18 cellular contexts compared by ENCODE assay signal in the genomic region with DNA sequence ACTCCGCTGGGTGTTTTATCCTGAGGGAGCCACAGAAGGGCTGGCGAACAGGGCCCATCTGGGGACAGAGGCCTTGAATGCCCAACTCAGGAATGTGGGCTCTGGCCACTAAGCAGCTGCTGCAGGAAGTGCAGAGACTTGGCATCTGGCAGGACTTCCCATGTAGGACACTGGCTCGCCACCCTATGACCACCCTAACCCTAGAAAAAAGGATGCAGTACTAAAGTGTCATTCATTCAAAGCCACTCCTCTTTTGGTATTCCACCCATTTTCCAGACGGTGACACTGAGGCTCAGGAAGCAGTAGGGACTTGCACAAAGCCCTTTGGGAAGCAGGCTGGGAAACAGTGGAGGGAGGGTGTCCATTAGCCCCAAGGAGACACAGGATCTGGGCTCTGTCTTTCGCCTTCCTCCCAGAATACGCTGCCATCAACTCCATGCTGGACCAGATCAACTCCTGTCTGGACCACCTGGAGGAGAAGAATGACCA. TPM values are rescaled to one million over a fixed set of nuclear protein-coding genes. Genes with fewer than 3 reads are reported as not detected.
DNase-seq lines count a peak whose midpoint lies in the region; ATAC-seq, FAIRE-seq and TF ChIP-seq lines count a peak whose summit lies in the region.
"Had no signal": no experiment of that assay in that cellular context is flagged by ENCODE, and none has a peak within 500 bp of the region (broad histone marks: within the 10 kb centered on the region; RNA-seq: fewer than 3 reads in every experiment).

No MANE protein-coding gene starts in this region.

- no peaks in the 10 kb centered on the region for H3K79me2 ChIP-seq in HepG2 (ENCODE audit: insufficient read depth, low read length)
- no peaks in the 10 kb centered on the region for H3K79me2 ChIP-seq in mesendoderm (ENCODE audit: control insufficient read depth, insufficient read depth, low read length)

- TF ChIP-seq CTCF in HepG2 (CRISPR knock-in tag; IDR thresholded peaks at IDR 0.05) (no peak), right lobe of liver (IDR thresholded peaks at IDR 0.05) (no peak), type B pancreatic cell (conservative IDR thresholded peaks at IDR 0.05) (no peak)

- 94% methylated on average over 2 of the region's 6 CpGs for WGBS in HepG2 (ENCODE audit: low lambda C conversion rate)
- 100% methylated on average over 1 of the region's 6 CpGs for WGBS in right lobe of liver (ENCODE audit: insufficient coverage, low coverage, low lambda C conversion rate, missing lambda C conversion rate)
- WGBS in mesendoderm (ENCODE audit: extremely low coverage, insufficient coverage, low lambda C conversion rate) = no CpG with 5 or more reads among the region's 6 CpGs

- H3K4me1 Mint-ChIP-seq in type B pancreatic cell (ENCODE audit: unreplicated experiment) = peaks cover 11% of the 10 kb centered on the region

- TF ChIP-seq RAD21 in HepG2 (CRISPR knock-in tag; IDR thresholded peaks at IDR 0.05) = no peak

- in situ Hi-C loops in HepG2 (cut with HindIII; ENCODE audit: extremely low pct_ligation_motif_present, low pct_unique_long_range_greater_than_20kb) = no loop called here

- H3K4me2 ChIP-seq in HepG2 (ENCODE audit: low read depth, low read length) = no peak overlapping the region
- H3K4me2 ChIP-seq in mesendoderm (ENCODE audit: low read length) = no peak overlapping the region
- H3K4me2 ChIP-seq: A549, KMS-11 had no signal

- H3K36me3 ChIP-seq in HepG2 (replicated peaks in 1 of 2; ENCODE audit: control insufficient read depth in 1 of 2, insufficient read depth in 2 of 2, low read length in 2 of 2) (peaks cover 9 to 43% of the 10 kb centered on the region in 2 experiments; a peak in 4 of 5 replicates), right lobe of liver (peaks cover 0 to 15% (median 3%) of the 10 kb centered on the region in 4 donors), mesendoderm (ENCODE audit: control insufficient read depth, insufficient read depth, low read length) (peaks cover 11% of the 10 kb centered on the region)

- H4K5ac ChIP-seq in mesendoderm (ENCODE audit: low read length) = no peak overlapping the region

- H3K27me3 Mint-ChIP-seq in type B pancreatic cell = no peaks in the 10 kb centered on the region

- H3K4me3 ChIP-seq in HepG2 (replicated peaks in 1 of 3; ENCODE audit: insufficient read depth in 1 of 3, low read depth in 2 of 3, low read length in 3 of 3) (no peak overlapping the region), right lobe of liver (no peak overlapping the region), mesendoderm (ENCODE audit: low read length) (no peak overlapping the region)
- H3K4me3 ChIP-seq: A549; BLaER1 treated with 17β-estradiol and CSF1 and Interleukin-3, amounts not matched to agents 10 nM and 100 nM had no signal

- H3K9ac ChIP-seq in HepG2 (ENCODE audit: insufficient read depth, low read depth, low read length) (no peak overlapping the region), mesendoderm (ENCODE audit: low read length) (no peak overlapping the region)
- H3K9ac ChIP-seq: KMS-11 had no signal

- H2BK120ac ChIP-seq in mesendoderm (ENCODE audit: low read depth, low read length) = no peak overlapping the region

- no peak overlapping the region for H3K27ac ChIP-seq in HepG2 (ENCODE audit: extremely low read length, insufficient read depth, low read length)
- no peak overlapping the region for H3K27ac ChIP-seq in right lobe of liver
- H3K27ac ChIP-seq in mesendoderm (ENCODE audit: low read depth, low read length) = no peak overlapping the region
- H3K27ac ChIP-seq: A549, KMS-11 had no signal

- TF ChIP-seq POLR2A in HepG2 (IDR thresholded peaks at IDR 0.05; ENCODE audit: insufficient read depth in 1 of 2, low read depth in 2 of 2, low read length in 2 of 2) = no peak
- TF ChIP-seq POLR2A in right lobe of liver (IDR thresholded peaks at IDR 0.05) = no peak

- no peak for DNase-seq in HepG2 (ENCODE audit: low spot score)
- DNase-seq in right lobe of liver = no peak
- peak; percentile 19 for DNase-seq in mesendoderm
- DNase-seq in type B pancreatic cell (ENCODE audit: extremely low spot score, unreplicated experiment) = no peak
- DNase-seq in stimulated activated CD4-positive, alpha-beta T cell treated with anti-CD3 and anti-CD28 coated beads, Interleukin-4, amount 100 ng/mL, for 1 hour = no peak
- DNase-seq in DMS 273 treated with DMSO at 0.1 percent for 48 hours (lab: John Stamatoyannopoulos, UW) = no peak
- DNase-seq: DMS153, NCI-H1048, NCI-H2081 treated with DMSO at 0.1 percent for 48 hours, NCI-H510A, NCI-H82, PC-3 had no signal

- no peak overlapping the region for H3K18ac ChIP-seq in mesendoderm (ENCODE audit: low read length)

- H3K79me1 ChIP-seq in mesendoderm (ENCODE audit: low read length) = no peaks in the 10 kb centered on the region

- no peak for TF ChIP-seq EP300 in HepG2 (IDR thresholded peaks at IDR 0.05; ENCODE audit: low read depth in 2 of 2, low read length in 2 of 2)
- no peak for TF ChIP-seq EP300 in HepG2 (CRISPR knock-in tag; IDR thresholded peaks at IDR 0.05; ENCODE audit: borderline replicate concordance)

- BruUV-seq in HepG2 (replicated peaks; lab: Mats Ljungman, UMichigan) = no TSS peak

- no peaks in the 10 kb centered on the region for H3K9me3 Mint-ChIP-seq in type B pancreatic cell

- H3K36me3 Mint-ChIP-seq in type B pancreatic cell = peaks cover 11% of the 10 kb centered on the region

- no peak overlapping the region for H3K23ac ChIP-seq in mesendoderm (ENCODE audit: low read length)

- no peak overlapping the region for H2AK5ac ChIP-seq in mesendoderm (ENCODE audit: low read length)

- H3K56ac ChIP-seq in mesendoderm (ENCODE audit: low read length) = no peak overlapping the region

- no peak overlapping the region for H2AFZ ChIP-seq in HepG2 (ENCODE audit: low read length)

- CTCF ChIA-PET in HepG2 (lab: Yijun Ruan, JAX; ENCODE audit: low intra/inter-chr PET ratio, low total read pairs) = no interaction called here

- no peak overlapping the region for H3K4ac ChIP-seq in mesendoderm (ENCODE audit: low read depth, low read length)

- no peak overlapping the region for H4K8ac ChIP-seq in mesendoderm (ENCODE audit: low read depth, low read length)

- FAIRE-seq in HepG2 (lab: Jason Lieb, UNC) = no peak
- FAIRE-seq: A549, GM19239, H1 had no signal

- peak overlapping the region; percentile 54 for H3K4me3 Mint-ChIP-seq in type B pancreatic cell

- intact Hi-C loops in HepG2 (cut with micrococcal nuclease; ENCODE audit: unreplicated experiment) (no loop called here), right lobe of liver (cut with DNase I) (no loop called here)

- H2BK15ac ChIP-seq in mesendoderm (replicated peaks; ENCODE audit: low read depth) = no peak overlapping the region

- H3K27me3 ChIP-seq in HepG2 (ENCODE audit: control insufficient read depth in 1 of 2, insufficient read depth in 2 of 2, low read length in 2 of 2) (no peaks in the 10 kb centered on the region), right lobe of liver (no peaks in the 10 kb centered on the region), mesendoderm (ENCODE audit: insufficient read depth, low read length, poor library complexity) (no peaks in the 10 kb centered on the region)
- H3K27me3 ChIP-seq: BLaER1 treated with 17β-estradiol and CSF1 and Interleukin-3, amounts not matched to agents 10 nM and 100 nM had no signal

- H3K4me1 ChIP-seq in HepG2 (ENCODE audit: insufficient read depth, low read length) (peaks cover 16% of the 10 kb centered on the region), right lobe of liver (peaks cover 0 to 5% (median 0%) of the 10 kb centered on the region in 4 donors), mesendoderm (ENCODE audit: control insufficient read depth, low read depth, low read length) (no peaks in the 10 kb centered on the region)

- no peaks in the 10 kb centered on the region for H4K20me1 ChIP-seq in HepG2 (ENCODE audit: insufficient read depth, low read length)

- H3K27ac Mint-ChIP-seq in type B pancreatic cell = peak overlapping the region; percentile 39

- POLR2A ChIA-PET in HepG2 (lab: Yijun Ruan, JAX) = no interaction called here

- ATAC-seq in HepG2 = no peak
- no peak for ATAC-seq in right lobe of liver
- ATAC-seq: A549, PC-3 had no signal

- no peaks in the 10 kb centered on the region for H3K9me3 ChIP-seq in HepG2 (ENCODE audit: low read length)
- H3K9me3 ChIP-seq in right lobe of liver = no peaks in the 10 kb centered on the region
- H3K9me3 ChIP-seq: A549; BLaER1 treated with 17β-estradiol and CSF1 and Interleukin-3, amounts not matched to agents 10 nM and 100 nM had no signal

- no peak overlapping the region for H2BK5ac ChIP-seq in mesendoderm (ENCODE audit: low read length)

RNA-seq across cellular contexts. Expression of gene BBLN, which starts 3.0 kb away (rescaled TPM):
- total RNA-seq in HepG2 (2016; rRNA removed; fragmentation: Illumina TruSeq; extraction: Trizol) (22.2 and 33.1 TPM in 2 replicates), right lobe of liver (100 to 1,000 TPM in 2 of 6 experiments, 10 to 100 TPM in 4; 13.5 to 192 (median 17.7) TPM), type B pancreatic cell (ENCODE audit: low replicate concordance) (108 and 150 TPM in 2 replicates)
- total RNA-seq in HepG2 (2016; cell fraction: cytosol; rRNA removed; fragmentation: Illumina TruSeq; extraction: Trizol; ENCODE audit: low read depth) = 146 and 177 TPM in 2 replicates
- total RNA-seq in HepG2 (2016; cell fraction: insoluble cytoplasmic fraction; rRNA removed; fragmentation: Illumina TruSeq; extraction: Trizol) = 17.4 and 30.2 TPM in 2 replicates
- 86.9 and 114 TPM in 2 replicates for total RNA-seq in HepG2 (2016; cell fraction: membrane; rRNA removed; fragmentation: Illumina TruSeq; extraction: Trizol)
- total RNA-seq in HepG2 (2016; cell fraction: nucleus; rRNA removed; fragmentation: Illumina TruSeq; extraction: Trizol) = 11.7 and 11.9 TPM in 2 replicates
- 27.6 and 29.5 TPM in 2 replicates for polyA plus RNA-seq in HepG2 (2011; rRNA removed)
- 25.8 and 50.8 TPM in 2 replicates for polyA plus RNA-seq in HepG2 (2011; cell fraction: cytosol; rRNA removed)
- 19.2 and 22.8 TPM in 2 replicates for polyA plus RNA-seq in HepG2 (2011; cell fraction: nucleus; rRNA removed)
- 13.4 and 25.7 TPM in 2 replicates for polyA plus RNA-seq in HepG2 (2012)
- polyA plus RNA-seq in HepG2 (2016; cell fraction: cytosol; fragmentation: Illumina TruSeq; extraction: Trizol; ENCODE audit: low read depth) = 235 and 253 TPM in 2 replicates
- 19.0 and 25.9 TPM in 2 replicates for polyA plus RNA-seq in HepG2 (2016; cell fraction: insoluble cytoplasmic fraction; fragmentation: Illumina TruSeq; extraction: Trizol; ENCODE audit: low read depth)
- 124 and 129 TPM in 2 replicates for polyA plus RNA-seq in HepG2 (2016; cell fraction: membrane; fragmentation: Illumina TruSeq; extraction: Trizol; ENCODE audit: low read depth)
- polyA plus RNA-seq in HepG2 (2016; cell fraction: nucleus; fragmentation: Illumina TruSeq; extraction: Trizol; ENCODE audit: insufficient read depth, low read depth) = 21.4 TPM in 2 replicates
- 17.1 and 32.9 TPM in 2 replicates for polyA minus RNA-seq in HepG2 (2011; rRNA and poly(A)+ RNA removed; ENCODE audit: low replicate concordance)
- polyA minus RNA-seq in HepG2 (2011; cell fraction: cytosol; rRNA and poly(A)+ RNA removed) = 13.6 and 21.6 TPM in 2 replicates
- polyA minus RNA-seq in HepG2 (2011; cell fraction: nucleus; rRNA and poly(A)+ RNA removed) = 4.8 and 7.1 TPM in 2 replicates
- polyA plus RNA-seq in mesendoderm (2013, experiment 1 of 2) = 55.7 TPM
- polyA plus RNA-seq in mesendoderm (2013, experiment 2 of 2) = 57.0 TPM

RNA-seq across cellular contexts. Expression of gene LCN2, which starts 13.8 kb away (rescaled TPM):
- total RNA-seq in HepG2 (2016; rRNA removed; fragmentation: Illumina TruSeq; extraction: Trizol) = 0.34 and 0.38 TPM in 2 replicates
- 0.40 TPM in 1 of 2 replicates, not detected in the other for total RNA-seq in HepG2 (2016; cell fraction: cytosol; rRNA removed; fragmentation: Illumina TruSeq; extraction: Trizol; ENCODE audit: low read depth)
- total RNA-seq in HepG2 (2016; cell fraction: insoluble cytoplasmic fraction; rRNA removed; fragmentation: Illumina TruSeq; extraction: Trizol) = 0.24 TPM in 1 of 2 replicates, not detected in the other
- 0.34 and 0.38 TPM in 2 replicates for total RNA-seq in HepG2 (2016; cell fraction: membrane; rRNA removed; fragmentation: Illumina TruSeq; extraction: Trizol)
- total RNA-seq in HepG2 (2016; cell fraction: nucleus; rRNA removed; fragmentation: Illumina TruSeq; extraction: Trizol) = not detected in 2 replicates
- 1.4 and 2.3 TPM in 2 replicates for polyA plus RNA-seq in HepG2 (2011; rRNA removed)
- polyA plus RNA-seq in HepG2 (2011; cell fraction: cytosol; rRNA removed) = 0.93 and 2.4 TPM in 2 replicates
- polyA plus RNA-seq in HepG2 (2011; cell fraction: nucleus; rRNA removed) = 4.4 and 6.2 TPM in 2 replicates
- polyA plus RNA-seq in HepG2 (2012) = 1.5 and 1.7 TPM in 2 replicates
- 0.69 and 0.92 TPM in 2 replicates for polyA plus RNA-seq in HepG2 (2016; cell fraction: cytosol; fragmentation: Illumina TruSeq; extraction: Trizol; ENCODE audit: low read depth)
- 0.71 and 0.76 TPM in 2 replicates for polyA plus RNA-seq in HepG2 (2016; cell fraction: insoluble cytoplasmic fraction; fragmentation: Illumina TruSeq; extraction: Trizol; ENCODE audit: low read depth)
- polyA plus RNA-seq in HepG2 (2016; cell fraction: membrane; fragmentation: Illumina TruSeq; extraction: Trizol; ENCODE audit: low read depth) = 0.49 and 0.63 TPM in 2 replicates
- 1.7 and 3.0 TPM in 2 replicates for polyA plus RNA-seq in HepG2 (2016; cell fraction: nucleus; fragmentation: Illumina TruSeq; extraction: Trizol; ENCODE audit: insufficient read depth, low read depth)
- 0.44 and 0.52 TPM in 2 replicates for polyA minus RNA-seq in HepG2 (2011; rRNA and poly(A)+ RNA removed; ENCODE audit: low replicate concordance)
- polyA minus RNA-seq in HepG2 (2011; cell fraction: cytosol; rRNA and poly(A)+ RNA removed) = 0.99 TPM in 1 of 2 replicates, not detected in the other
- polyA minus RNA-seq in HepG2 (2011; cell fraction: nucleus; rRNA and poly(A)+ RNA removed) = not detected in 2 replicates
- 10 to 100 TPM in 4 of 6 experiments, 1 to 10 TPM in 2; 2.7 to 81.8 (median 18.1) TPM for total RNA-seq in right lobe of liver
- polyA plus RNA-seq in mesendoderm (2013, experiment 1 of 2) = 0.58 TPM
- polyA plus RNA-seq in mesendoderm (2013, experiment 2 of 2) = 0.48 TPM
- total RNA-seq in type B pancreatic cell (ENCODE audit: low replicate concordance) = 10.7 and 12.4 TPM in 2 replicates
- total RNA-seq: SK-MEL-5 had no signal

RNA-seq across cellular contexts. Expression of gene CIZ1, which starts 28.3 kb away (rescaled TPM):
- total RNA-seq in HepG2 (2016; rRNA removed; fragmentation: Illumina TruSeq; extraction: Trizol) (25.8 and 30.6 TPM in 2 replicates), right lobe of liver (10 to 100 TPM; 15.9 to 33.5 (median 24.0) TPM), type B pancreatic cell (ENCODE audit: low replicate concordance) (141 and 186 TPM in 2 replicates)
- 36.1 and 38.7 TPM in 2 replicates for total RNA-seq in HepG2 (2016; cell fraction: cytosol; rRNA removed; fragmentation: Illumina TruSeq; extraction: Trizol; ENCODE audit: low read depth)
- total RNA-seq in HepG2 (2016; cell fraction: insoluble cytoplasmic fraction; rRNA removed; fragmentation: Illumina TruSeq; extraction: Trizol) = 18.6 and 29.5 TPM in 2 replicates
- total RNA-seq in HepG2 (2016; cell fraction: membrane; rRNA removed; fragmentation: Illumina TruSeq; extraction: Trizol) = 57.5 and 63.8 TPM in 2 replicates
- total RNA-seq in HepG2 (2016; cell fraction: nucleus; rRNA removed; fragmentation: Illumina TruSeq; extraction: Trizol) = 29.5 and 33.7 TPM in 2 replicates
- 50.3 and 54.7 TPM in 2 replicates for polyA plus RNA-seq in HepG2 (2011; rRNA removed)
- polyA plus RNA-seq in HepG2 (2011; cell fraction: cytosol; rRNA removed) = 20.5 and 28.3 TPM in 2 replicates
- 114 and 121 TPM in 2 replicates for polyA plus RNA-seq in HepG2 (2011; cell fraction: nucleus; rRNA removed)
- 52.9 and 73.1 TPM in 2 replicates for polyA plus RNA-seq in HepG2 (2012)
- polyA plus RNA-seq in HepG2 (2016; cell fraction: cytosol; fragmentation: Illumina TruSeq; extraction: Trizol; ENCODE audit: low read depth) = 70.7 and 77.7 TPM in 2 replicates
- 39.9 and 54.4 TPM in 2 replicates for polyA plus RNA-seq in HepG2 (2016; cell fraction: insoluble cytoplasmic fraction; fragmentation: Illumina TruSeq; extraction: Trizol; ENCODE audit: low read depth)
- 97.4 and 105 TPM in 2 replicates for polyA plus RNA-seq in HepG2 (2016; cell fraction: membrane; fragmentation: Illumina TruSeq; extraction: Trizol; ENCODE audit: low read depth)
- polyA plus RNA-seq in HepG2 (2016; cell fraction: nucleus; fragmentation: Illumina TruSeq; extraction: Trizol; ENCODE audit: insufficient read depth, low read depth) = 115 and 119 TPM in 2 replicates
- polyA minus RNA-seq in HepG2 (2011; rRNA and poly(A)+ RNA removed; ENCODE audit: low replicate concordance) = 51.1 and 193 TPM in 2 replicates
- polyA minus RNA-seq in HepG2 (2011; cell fraction: cytosol; rRNA and poly(A)+ RNA removed) = 20.0 and 26.1 TPM in 2 replicates
- polyA minus RNA-seq in HepG2 (2011; cell fraction: nucleus; rRNA and poly(A)+ RNA removed) = 18.0 and 23.8 TPM in 2 replicates
- 108 TPM for polyA plus RNA-seq in mesendoderm (2013, experiment 1 of 2)
- polyA plus RNA-seq in mesendoderm (2013, experiment 2 of 2) = 110 TPM

RNA-seq across cellular contexts. Expression of gene PTGES2, which starts 35.5 kb away (rescaled TPM):
- 68.5 and 79.8 TPM in 2 replicates for total RNA-seq in HepG2 (2016; rRNA removed; fragmentation: Illumina TruSeq; extraction: Trizol)
- total RNA-seq in HepG2 (2016; cell fraction: cytosol; rRNA removed; fragmentation: Illumina TruSeq; extraction: Trizol; ENCODE audit: low read depth) = 176 and 179 TPM in 2 replicates
- total RNA-seq in HepG2 (2016; cell fraction: insoluble cytoplasmic fraction; rRNA removed; fragmentation: Illumina TruSeq; extraction: Trizol) = 65.6 and 85.2 TPM in 2 replicates
- 80.3 and 84.6 TPM in 2 replicates for total RNA-seq in HepG2 (2016; cell fraction: membrane; rRNA removed; fragmentation: Illumina TruSeq; extraction: Trizol)
- total RNA-seq in HepG2 (2016; cell fraction: nucleus; rRNA removed; fragmentation: Illumina TruSeq; extraction: Trizol) = 40.6 and 44.2 TPM in 2 replicates
- polyA plus RNA-seq in HepG2 (2011; rRNA removed) = 63.7 and 67.2 TPM in 2 replicates
- polyA plus RNA-seq in HepG2 (2011; cell fraction: cytosol; rRNA removed) = 53.6 and 85.6 TPM in 2 replicates
- 128 and 148 TPM in 2 replicates for polyA plus RNA-seq in HepG2 (2011; cell fraction: nucleus; rRNA removed)
- polyA plus RNA-seq in HepG2 (2012) = 39.6 and 40.6 TPM in 2 replicates
- polyA plus RNA-seq in HepG2 (2016; cell fraction: cytosol; fragmentation: Illumina TruSeq; extraction: Trizol; ENCODE audit: low read depth) = 61.1 and 71.8 TPM in 2 replicates
- 67.8 and 88.5 TPM in 2 replicates for polyA plus RNA-seq in HepG2 (2016; cell fraction: insoluble cytoplasmic fraction; fragmentation: Illumina TruSeq; extraction: Trizol; ENCODE audit: low read depth)
- 68.9 and 78.2 TPM in 2 replicates for polyA plus RNA-seq in HepG2 (2016; cell fraction: membrane; fragmentation: Illumina TruSeq; extraction: Trizol; ENCODE audit: low read depth)
- 101 and 105 TPM in 2 replicates for polyA plus RNA-seq in HepG2 (2016; cell fraction: nucleus; fragmentation: Illumina TruSeq; extraction: Trizol; ENCODE audit: insufficient read depth, low read depth)
- 109 and 143 TPM in 2 replicates for polyA minus RNA-seq in HepG2 (2011; rRNA and poly(A)+ RNA removed; ENCODE audit: low replicate concordance)
- polyA minus RNA-seq in HepG2 (2011; cell fraction: cytosol; rRNA and poly(A)+ RNA removed) = 29.5 and 39.2 TPM in 2 replicates
- polyA minus RNA-seq in HepG2 (2011; cell fraction: nucleus; rRNA and poly(A)+ RNA removed) = 39.4 and 44.6 TPM in 2 replicates
- total RNA-seq in right lobe of liver = 10 to 100 TPM; 27.2 to 67.2 (median 30.5) TPM
- 52.1 TPM for polyA plus RNA-seq in mesendoderm (2013, experiment 1 of 2)
- polyA plus RNA-seq in mesendoderm (2013, experiment 2 of 2) = 53.5 TPM
- total RNA-seq in type B pancreatic cell (ENCODE audit: low replicate concordance) = 67.2 and 85.0 TPM in 2 replicates

RNA-seq across cellular contexts. Expression of gene DNM1, which starts 40.1 kb away (rescaled TPM):
- total RNA-seq in HepG2 (2016; rRNA removed; fragmentation: Illumina TruSeq; extraction: Trizol) = 0.13 and 0.15 TPM in 2 replicates
- 0.10 TPM in 1 of 2 replicates, not detected in the other for total RNA-seq in HepG2 (2016; cell fraction: cytosol; rRNA removed; fragmentation: Illumina TruSeq; extraction: Trizol; ENCODE audit: low read depth)
- 0.15 TPM in 1 of 2 replicates, not detected in the other for total RNA-seq in HepG2 (2016; cell fraction: insoluble cytoplasmic fraction; rRNA removed; fragmentation: Illumina TruSeq; extraction: Trizol)
- 0.21 TPM in 1 of 2 replicates, not detected in the other for total RNA-seq in HepG2 (2016; cell fraction: membrane; rRNA removed; fragmentation: Illumina TruSeq; extraction: Trizol)
- total RNA-seq in HepG2 (2016; cell fraction: nucleus; rRNA removed; fragmentation: Illumina TruSeq; extraction: Trizol) = 0.22 and 0.38 TPM in 2 replicates
- polyA plus RNA-seq in HepG2 (2011; rRNA removed) = 0.58 and 0.91 TPM in 2 replicates
- 0.10 and 0.23 TPM in 2 replicates for polyA plus RNA-seq in HepG2 (2011; cell fraction: cytosol; rRNA removed)
- polyA plus RNA-seq in HepG2 (2011; cell fraction: nucleus; rRNA removed) = 5.5 and 6.4 TPM in 2 replicates
- polyA plus RNA-seq in HepG2 (2012) = 1.1 and 1.8 TPM in 2 replicates
- polyA plus RNA-seq in HepG2 (2016; cell fraction: cytosol; fragmentation: Illumina TruSeq; extraction: Trizol; ENCODE audit: low read depth) = 0.06 and 2.2 TPM in 2 replicates
- polyA plus RNA-seq in HepG2 (2016; cell fraction: insoluble cytoplasmic fraction; fragmentation: Illumina TruSeq; extraction: Trizol; ENCODE audit: low read depth) = 0.17 and 0.45 TPM in 2 replicates
- 0.13 TPM in 1 of 2 replicates, not detected in the other for polyA plus RNA-seq in HepG2 (2016; cell fraction: membrane; fragmentation: Illumina TruSeq; extraction: Trizol; ENCODE audit: low read depth)
- polyA plus RNA-seq in HepG2 (2016; cell fraction: nucleus; fragmentation: Illumina TruSeq; extraction: Trizol; ENCODE audit: insufficient read depth, low read depth) = 0.47 and 1.9 TPM in 2 replicates
- 2.0 and 4.0 TPM in 2 replicates for polyA minus RNA-seq in HepG2 (2011; rRNA and poly(A)+ RNA removed; ENCODE audit: low replicate concordance)
- polyA minus RNA-seq in HepG2 (2011; cell fraction: cytosol; rRNA and poly(A)+ RNA removed) = 0.69 TPM in 1 of 2 replicates, not detected in the other
- 5.0 and 6.2 TPM in 2 replicates for polyA minus RNA-seq in HepG2 (2011; cell fraction: nucleus; rRNA and poly(A)+ RNA removed)
- total RNA-seq in right lobe of liver = 1 to 10 TPM in 4 of 6 experiments, under 1 TPM in 2; 0.43 to 3.1 (median 1.8) TPM
- polyA plus RNA-seq in mesendoderm (2013, experiment 1 of 2) = 9.5 TPM
- polyA plus RNA-seq in mesendoderm (2013, experiment 2 of 2) = 8.9 TPM
- total RNA-seq in type B pancreatic cell (ENCODE audit: low replicate concordance) = 16.3 and 112 TPM in 2 replicates
